In the genomic region with DNA sequence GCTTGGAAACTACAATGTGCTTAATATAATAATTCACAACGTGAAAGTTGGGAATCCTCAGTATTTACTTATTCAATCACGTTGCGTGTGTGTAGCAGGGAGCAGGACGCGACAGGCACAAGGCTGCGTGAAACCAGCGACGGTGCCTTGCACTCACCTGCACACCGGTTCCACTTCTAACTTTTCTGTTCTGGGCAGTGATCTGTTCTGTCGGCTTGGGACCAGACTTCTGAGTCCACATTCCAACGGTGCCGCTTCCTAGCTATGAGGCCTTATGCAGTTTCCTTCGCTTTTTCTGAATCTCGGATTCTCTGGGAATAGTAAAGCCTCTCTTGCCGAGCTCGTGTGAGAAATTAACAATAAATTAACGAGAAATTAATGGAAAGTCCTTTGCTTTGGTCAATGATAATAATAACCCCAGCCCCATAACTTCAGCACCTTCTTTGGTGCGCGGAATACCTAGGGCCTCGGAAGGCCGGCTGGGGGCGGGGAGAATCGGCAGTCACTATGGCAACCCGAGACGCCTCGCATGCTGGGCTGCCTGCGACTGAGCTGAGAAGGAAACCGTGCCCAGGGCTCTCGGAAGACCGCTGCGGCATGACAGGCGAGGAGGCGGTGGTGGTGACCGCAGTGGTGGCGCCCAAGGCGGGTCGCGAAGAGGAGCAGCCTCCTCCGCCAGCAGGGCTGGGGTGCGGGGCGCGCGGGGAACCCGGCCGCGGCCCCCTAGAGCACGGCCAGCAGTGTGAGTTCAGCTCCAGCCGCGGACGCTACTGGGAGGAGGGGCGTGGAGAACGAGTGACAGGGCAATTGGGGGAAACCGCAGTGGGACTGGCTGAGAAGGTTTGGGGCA, we compare ENCODE assay signal across 8 cellular contexts. TPM values are rescaled to one million over a fixed set of nuclear protein-coding genes. Genes with fewer than 3 reads are reported as not detected.
DNase-seq lines count a peak whose midpoint lies in the region; ATAC-seq and TF ChIP-seq lines count a peak whose summit lies in the region.

A gene with protein sequence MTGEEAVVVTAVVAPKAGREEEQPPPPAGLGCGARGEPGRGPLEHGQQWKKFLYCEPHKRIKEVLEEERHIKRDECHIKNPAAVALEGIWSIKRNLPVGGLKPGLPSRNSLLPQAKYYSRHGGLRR (plus strand): TSS at position 530 of the 850 bp plus-strand sequence. CDS start 68 bp downstream, at position 598.

- ATAC-seq in HG02623 (IDR thresholded peaks at IDR 0.05; ENCODE audit: unreplicated experiment), result peak; percentile 84
- ATAC-seq in esophagus mucosa, result peak; percentile 61

- peak; percentile 21 for DNase-seq in GM10266 (ENCODE audit: extremely low spot score)
- DNase-seq in NCI-H2227 treated with DMSO at 0.1 percent for 48 hours (lab: John Stamatoyannopoulos, UW), result peak; percentile 37
- DNase-seq in activated T-cell treated with anti-CD3 and anti-CD28 coated beads for 4 hours, result peak; percentile 38
- peak; percentile 61 for DNase-seq in mucosa of gallbladder (ENCODE audit: low spot score)
- DNase-seq in stimulated activated CD8-positive, alpha-beta memory T cell treated with anti-CD3 and anti-CD28 coated beads, Interleukin-4, amount 100 ng/mL, for 24 hours (ENCODE audit: low read depth), result peak; percentile 48
- no peak for DNase-seq in NK-92 treated with Interleukin-12 subunit alpha and Interleukin-12 subunit beta, amount 100 ng/mL, for 24 hours (lab: John Stamatoyannopoulos, UW)

- TF ChIP-seq CTCF in GM10266 (IDR thresholded peaks at IDR 0.05; ENCODE audit: control insufficient read depth, insufficient read depth, low read depth, missing control alignments), result no peak

RNA-seq across cellular contexts. Expression of the gene that starts here (rescaled TPM):
- total RNA-seq in esophagus mucosa (not detected), mucosa of gallbladder (not detected)

Comparison
In these comparisons a context has a peak if more than half of its experiments do, and no peak if none do; other contexts are left out.
1. Peak in ATAC-seq in esophagus mucosa; RNA of the gene not detected or under 1 TPM.
2. Peak in DNase-seq in mucosa of gallbladder; RNA of the gene not detected or under 1 TPM.